30 cellular contexts compared by ENCODE assay signal in genomic region chr11:96706761-96707160, GRCh38.
"Had no signal": no experiment of that assay in that cellular context is flagged by ENCODE, and none has a peak within 500 bp of the region (broad histone marks: within the 10 kb centered on the region; RNA-seq: fewer than 3 reads in every experiment).

No MANE protein-coding gene starts in this region.

- ATAC-seq: activated CD4-positive, alpha-beta T cell treated with anti-CD3 and anti-CD28 coated beads for 36 hours; activated CD8-positive, alpha-beta memory T cell treated with anti-CD3 and anti-CD28 coated beads, Interleukin-2, amount 10 ng/mL, durations not matched to agents 7 days and 5 days; activated CD8-positive, alpha-beta T cell treated with anti-CD3 and anti-CD28 coated beads, Interleukin-2, amount 10 ng/mL, durations not matched to agents 7 days and 5 days; activated naive CD8-positive, alpha-beta T cell treated with anti-CD3 and anti-CD28 coated beads, Interleukin-2, amount 50 U/mL, for 24 hours; body of pancreas; effector memory CD8-positive, alpha-beta T cell had no signal

- H3K4me3 Mint-ChIP-seq: activated CD4-positive, alpha-beta memory T cell treated with anti-CD3 and anti-CD28 coated beads for 36 hours; activated CD4-positive, alpha-beta T cell treated with anti-CD3 and anti-CD28 coated beads for 36 hours; activated CD4-positive, alpha-beta T cell treated with anti-CD3 and anti-CD28 coated beads, Interleukin-2, amount 10 ng/mL, durations not matched to agents 24 days and 14 days; activated CD8-positive, alpha-beta memory T cell treated with anti-CD3 and anti-CD28 coated beads, Interleukin-2, amount 10 ng/mL, durations not matched to agents 7 days and 5 days; activated CD8-positive, alpha-beta T cell treated with anti-CD3 and anti-CD28 coated beads, Interleukin-2, amount 10 ng/mL, durations not matched to agents 7 days and 5 days; activated naive CD4-positive, alpha-beta T cell treated with anti-CD3 and anti-CD28 coated beads for 36 hours; activated naive CD4-positive, alpha-beta T cell treated with anti-CD3 and anti-CD28 coated beads, Interleukin-2, amount 50 U/mL, for 24 hours; activated naive CD8-positive, alpha-beta T cell treated with anti-CD3 and anti-CD28 coated beads for 36 hours; activated naive CD8-positive, alpha-beta T cell treated with anti-CD3 and anti-CD28 coated beads, Interleukin-2, amount 50 U/mL, for 24 hours; activated T-helper 1 cell treated with anti-CD3 and anti-CD28 coated beads, Interleukin-12 subunit alpha, Interleukin-12 subunit beta, Interleukin-2, Interleukin-4 antibody, amounts not matched to agents 30 ng/mL and 10 ng/mL and 1 ng/mL, durations not matched to agents 14 hours and 24 hours and 36 hours; central memory CD8-positive, alpha-beta T cell; effector memory CD8-positive, alpha-beta T cell had no signal

- H3K4me1 Mint-ChIP-seq: activated CD4-positive, alpha-beta T cell treated with anti-CD3 and anti-CD28 coated beads for 36 hours; activated CD4-positive, alpha-beta T cell treated with anti-CD3 and anti-CD28 coated beads, Interleukin-2, amount 10 ng/mL, durations not matched to agents 24 days and 14 days; activated CD8-positive, alpha-beta memory T cell treated with anti-CD3 and anti-CD28 coated beads, Interleukin-2, amount 10 ng/mL, durations not matched to agents 7 days and 5 days; activated naive CD4-positive, alpha-beta T cell treated with anti-CD3 and anti-CD28 coated beads, Interleukin-2, amount 50 U/mL, for 24 hours; activated naive CD8-positive, alpha-beta T cell treated with anti-CD3 and anti-CD28 coated beads for 36 hours; activated naive CD8-positive, alpha-beta T cell treated with anti-CD3 and anti-CD28 coated beads, Interleukin-2, amount 50 U/mL, for 24 hours; central memory CD8-positive, alpha-beta T cell had no signal

- H3K27ac ChIP-seq: adrenal gland, body of pancreas, epithelial cell of prostate, esophagus squamous epithelium had no signal

- H3K4me1 ChIP-seq: adrenal gland, body of pancreas, esophagus squamous epithelium had no signal

- H3K36me3 Mint-ChIP-seq: activated CD4-positive, alpha-beta memory T cell treated with anti-CD3 and anti-CD28 coated beads for 36 hours; activated CD8-positive, alpha-beta memory T cell treated with anti-CD3 and anti-CD28 coated beads, Interleukin-2, amount 10 ng/mL, durations not matched to agents 7 days and 5 days; activated naive CD4-positive, alpha-beta T cell treated with anti-CD3 and anti-CD28 coated beads, Interleukin-2, amount 50 U/mL, for 24 hours; activated naive CD8-positive, alpha-beta T cell treated with anti-CD3 and anti-CD28 coated beads for 36 hours had no signal

- H3K9me3 ChIP-seq: adrenal gland, body of pancreas, esophagus squamous epithelium had no signal

- H3K4me3 ChIP-seq: adrenal gland, body of pancreas, esophagus squamous epithelium had no signal

- H3K36me3 ChIP-seq: adrenal gland, esophagus squamous epithelium had no signal

- H3K27ac Mint-ChIP-seq: activated CD4-positive, alpha-beta memory T cell treated with anti-CD3 and anti-CD28 coated beads for 36 hours; activated CD4-positive, alpha-beta T cell treated with anti-CD3 and anti-CD28 coated beads for 36 hours; activated CD4-positive, alpha-beta T cell treated with anti-CD3 and anti-CD28 coated beads, Interleukin-2, amount 10 ng/mL, durations not matched to agents 24 days and 14 days; activated CD8-positive, alpha-beta memory T cell treated with anti-CD3 and anti-CD28 coated beads, Interleukin-2, amount 10 ng/mL, durations not matched to agents 7 days and 5 days; activated CD8-positive, alpha-beta T cell treated with anti-CD3 and anti-CD28 coated beads, Interleukin-2, amount 10 ng/mL, durations not matched to agents 7 days and 5 days; activated naive CD4-positive, alpha-beta T cell treated with anti-CD3 and anti-CD28 coated beads for 36 hours; activated naive CD4-positive, alpha-beta T cell treated with anti-CD3 and anti-CD28 coated beads, Interleukin-2, amount 50 U/mL, for 24 hours; activated naive CD8-positive, alpha-beta T cell treated with anti-CD3 and anti-CD28 coated beads for 36 hours; activated naive CD8-positive, alpha-beta T cell treated with anti-CD3 and anti-CD28 coated beads, Interleukin-2, amount 50 U/mL, for 24 hours; activated T-helper 1 cell treated with anti-CD3 and anti-CD28 coated beads, Interleukin-12 subunit alpha, Interleukin-12 subunit beta, Interleukin-2, Interleukin-4 antibody, amounts not matched to agents 30 ng/mL and 10 ng/mL and 1 ng/mL, durations not matched to agents 14 hours and 24 hours and 36 hours; activated T-helper 2 cell treated with anti-CD3 and anti-CD28 coated beads, Interferon-gamma antibody, Interleukin-2, Interleukin-4, amounts not matched to agents 10 μg/mL and 5 μg/mL and 100 μg/mL, durations not matched to agents 14 hours and 24 hours and 36 hours; effector memory CD8-positive, alpha-beta T cell had no signal

- H3K9me3 Mint-ChIP-seq: activated CD4-positive, alpha-beta memory T cell treated with anti-CD3 and anti-CD28 coated beads for 36 hours; activated CD4-positive, alpha-beta T cell treated with anti-CD3 and anti-CD28 coated beads, Interleukin-2, amount 10 ng/mL, durations not matched to agents 24 days and 14 days; activated naive CD4-positive, alpha-beta T cell treated with anti-CD3 and anti-CD28 coated beads, Interleukin-2, amount 50 U/mL, for 24 hours; activated naive CD8-positive, alpha-beta T cell treated with anti-CD3 and anti-CD28 coated beads, Interleukin-2, amount 50 U/mL, for 24 hours; activated T-helper 1 cell treated with anti-CD3 and anti-CD28 coated beads, Interleukin-12 subunit alpha, Interleukin-12 subunit beta, Interleukin-2, Interleukin-4 antibody, amounts not matched to agents 30 ng/mL and 10 ng/mL and 1 ng/mL, durations not matched to agents 14 hours and 24 hours and 36 hours; activated T-helper 2 cell treated with anti-CD3 and anti-CD28 coated beads, Interferon-gamma antibody, Interleukin-2, Interleukin-4, amounts not matched to agents 10 μg/mL and 5 μg/mL and 100 μg/mL, durations not matched to agents 14 hours and 24 hours and 36 hours had no signal

- H3K27me3 ChIP-seq: adrenal gland, body of pancreas, esophagus squamous epithelium had no signal

- H3K27me3 Mint-ChIP-seq: activated CD4-positive, alpha-beta memory T cell treated with anti-CD3 and anti-CD28 coated beads for 36 hours; activated CD4-positive, alpha-beta T cell treated with anti-CD3 and anti-CD28 coated beads for 36 hours; activated CD4-positive, alpha-beta T cell treated with anti-CD3 and anti-CD28 coated beads, Interleukin-2, amount 10 ng/mL, durations not matched to agents 24 days and 14 days; activated CD8-positive, alpha-beta memory T cell treated with anti-CD3 and anti-CD28 coated beads, Interleukin-2, amount 10 ng/mL, durations not matched to agents 7 days and 5 days; activated naive CD4-positive, alpha-beta T cell treated with anti-CD3 and anti-CD28 coated beads, Interleukin-2, amount 50 U/mL, for 24 hours; activated naive CD8-positive, alpha-beta T cell treated with anti-CD3 and anti-CD28 coated beads for 36 hours; activated naive CD8-positive, alpha-beta T cell treated with anti-CD3 and anti-CD28 coated beads, Interleukin-2, amount 50 U/mL, for 24 hours; central memory CD8-positive, alpha-beta T cell; effector memory CD8-positive, alpha-beta T cell had no signal

- DNase-seq: activated CD4-positive, alpha-beta memory T cell treated with anti-CD3 and anti-CD28 coated beads for 36 hours; activated CD4-positive, alpha-beta T cell treated with anti-CD3 and anti-CD28 coated beads for 36 hours; activated CD4-positive, alpha-beta T cell treated with anti-CD3 and anti-CD28 coated beads, Interleukin-2, amount 10 ng/mL, durations not matched to agents 24 days and 14 days; activated CD4-positive, CD25-positive, alpha-beta regulatory T cell; activated CD4-positive, CD25-positive, alpha-beta regulatory T cell treated with anti-CD3 and anti-CD28 coated beads, Interleukin-2, amount 50 U/mL, for 72 hours; activated CD8-positive, alpha-beta memory T cell treated with anti-CD3 and anti-CD28 coated beads, Interleukin-2, amount 10 ng/mL, durations not matched to agents 7 days and 5 days; activated CD8-positive, alpha-beta memory T cell treated with anti-CD3 and anti-CD28 coated beads, Interleukin-2, amount 50 U/mL, for 4 hours; activated CD8-positive, alpha-beta T cell treated with anti-CD3 and anti-CD28 coated beads, Interleukin-2, amount 10 ng/mL, durations not matched to agents 7 days and 5 days; activated effector memory CD4-positive, alpha-beta T cell treated with anti-CD3 and anti-CD28 coated beads, Interleukin-2, amount 50 U/mL, for 16 hours; activated naive CD4-positive, alpha-beta T cell treated with anti-CD3 and anti-CD28 coated beads for 36 hours; activated naive CD8-positive, alpha-beta T cell treated with anti-CD3 and anti-CD28 coated beads for 36 hours; activated naive CD8-positive, alpha-beta T cell treated with anti-CD3 and anti-CD28 coated beads, Interleukin-2, amount 50 U/mL, for 24 hours; activated T-cell treated with anti-CD3 and anti-CD28 coated beads, Interleukin-2, amount 50 U/mL, for 1 hour; activated T-cell treated with anti-CD3 and anti-CD28 coated beads, Interleukin-2, amount 50 U/mL, for 48 hours; adrenal gland; amygdala; aorta; body of pancreas; cortex of kidney; dermis blood vessel endothelial cell; effector CD4-positive, alpha-beta T cell; effector memory CD8-positive, alpha-beta T cell; esophagus squamous epithelium; head of caudate nucleus; T-helper 2 cell had no signal
